In genomic region chr1:57067863-57068262, GRCh38 we compare ENCODE assay signal across 19 cellular contexts.
DNase-seq lines count a peak whose midpoint lies in the region; ATAC-seq and TF ChIP-seq lines count a peak whose summit lies in the region.
"Had no signal": no experiment of that assay in that cellular context is flagged by ENCODE, and none has a peak within 500 bp of the region (broad histone marks: within the 10 kb centered on the region; RNA-seq: fewer than 3 reads in every experiment).

No MANE protein-coding gene starts in this region.

- 68 to 86% methylated on average over 3 of the region's 3 CpGs for WGBS in body of pancreas, 2 donors

- no peaks in the 10 kb centered on the region for H3K36me3 ChIP-seq in GM23338 (ENCODE audit: insufficient read depth)
- H3K36me3 ChIP-seq in body of pancreas (replicated peaks in 1 of 2; ENCODE audit: insufficient read depth in 1 of 2, low read depth in 2 of 2) = no peaks in the 10 kb centered on the region
- H3K36me3 ChIP-seq: ascending aorta, HAP-1, thoracic aorta had no signal

- no peaks in the 10 kb centered on the region for H3K79me2 ChIP-seq in GM23338 (replicated peaks; ENCODE audit: insufficient read depth)

- TF ChIP-seq CTCF in GM23338 (conservative IDR thresholded peaks at IDR 0.05; ENCODE audit: low read depth in 2 of 2) (no peak), body of pancreas (IDR thresholded peaks at IDR 0.05) (no peak), mesothelial cell of epicardium (IDR thresholded peaks at IDR 0.05; ENCODE audit: unreplicated experiment) (no peak), natural killer cell (IDR thresholded peaks at IDR 0.05) (no peak)
- TF ChIP-seq CTCF in CD4-positive, alpha-beta T cell (IDR thresholded peaks at IDR 0.05) = no peak

- ATAC-seq in GM23338 = peak; percentile 61
- ATAC-seq in body of pancreas = no peak
- no peak for ATAC-seq in natural killer cell
- ATAC-seq in CD4-positive, alpha-beta T cell (ENCODE audit: poor library complexity) = no peak
- ATAC-seq: activated naive CD4-positive, alpha-beta T cell treated with anti-CD3 and anti-CD28 coated beads, Interleukin-2, amount 50 U/mL, for 72 hours; stimulated activated effector memory CD8-positive, alpha-beta T cell treated with anti-CD3 and anti-CD28 coated beads, Interleukin-12 subunit alpha, Interleukin-12 subunit beta, amount 100 ng/mL, for 72 hours had no signal

- no peaks in the 10 kb centered on the region for H3K9me3 Mint-ChIP-seq in GM23338
- no peaks in the 10 kb centered on the region for H3K9me3 Mint-ChIP-seq in mesothelial cell of epicardium
- no peaks in the 10 kb centered on the region for H3K9me3 Mint-ChIP-seq in natural killer cell
- no peaks in the 10 kb centered on the region for H3K9me3 Mint-ChIP-seq in CD4-positive, alpha-beta T cell
- H3K9me3 Mint-ChIP-seq: activated naive CD4-positive, alpha-beta T cell treated with anti-CD3 and anti-CD28 coated beads, Interleukin-2, amount 50 U/mL, for 72 hours; activated T-helper 1 cell treated with anti-CD3 and anti-CD28 coated beads, Interleukin-12 subunit alpha, Interleukin-12 subunit beta, Interleukin-2, Interleukin-4 antibody, amounts not matched to agents 30 ng/mL and 10 ng/mL and 1 ng/mL, durations not matched to agents 14 hours and 24 hours and 36 hours; CD4-positive, alpha-beta memory T cell; stimulated activated effector memory CD8-positive, alpha-beta T cell treated with anti-CD3 and anti-CD28 coated beads, Interleukin-12 subunit alpha, Interleukin-12 subunit beta, amount 100 ng/mL, for 72 hours had no signal

- intact Hi-C loops in body of pancreas (cut with DNase I) = no loop called here
- intact Hi-C loops in natural killer cell (cut with micrococcal nuclease) = no loop called here
- intact Hi-C loops in CD4-positive, alpha-beta T cell (cut with DNase I, micrococcal nuclease) = no loop called here

- POLR2A ChIA-PET in CD4-positive, alpha-beta T cell (lab: Charles Lee) = no interaction called here

- H3K27me3 ChIP-seq in GM23338 (ENCODE audit: insufficient read depth) (no peaks in the 10 kb centered on the region), body of pancreas (no peaks in the 10 kb centered on the region)
- H3K27me3 ChIP-seq in CD4-positive, alpha-beta T cell (ENCODE audit: control insufficient read depth, insufficient read depth, low read length) = no peaks in the 10 kb centered on the region
- H3K27me3 ChIP-seq: ascending aorta had no signal

- H3K4me3 Mint-ChIP-seq in GM23338 (no peak overlapping the region), mesothelial cell of epicardium (no peak overlapping the region), natural killer cell (no peak overlapping the region)
- no peak overlapping the region for H3K4me3 Mint-ChIP-seq in CD4-positive, alpha-beta T cell
- H3K4me3 Mint-ChIP-seq: activated T-helper 1 cell treated with anti-CD3 and anti-CD28 coated beads, Interleukin-12 subunit alpha, Interleukin-12 subunit beta, Interleukin-2, Interleukin-4 antibody, amounts not matched to agents 30 ng/mL and 10 ng/mL and 1 ng/mL, durations not matched to agents 14 hours and 24 hours and 36 hours; CD4-positive, alpha-beta memory T cell; stimulated activated effector memory CD8-positive, alpha-beta T cell treated with anti-CD3 and anti-CD28 coated beads, Interleukin-12 subunit alpha, Interleukin-12 subunit beta, amount 100 ng/mL, for 72 hours had no signal

- H3K4me3 ChIP-seq in GM23338 (no peak overlapping the region), body of pancreas (no peak overlapping the region)
- H3K4me3 ChIP-seq: ascending aorta, HAP-1, thoracic aorta had no signal

- H3K9me2 ChIP-seq in GM23338 (ENCODE audit: insufficient read depth) = no peaks in the 10 kb centered on the region

- H3K27ac Mint-ChIP-seq in GM23338 (no peak overlapping the region), mesothelial cell of epicardium (peak overlapping the region; percentile 55), natural killer cell (no peak overlapping the region)
- no peak overlapping the region for H3K27ac Mint-ChIP-seq in CD4-positive, alpha-beta T cell
- H3K27ac Mint-ChIP-seq: activated naive CD4-positive, alpha-beta T cell treated with anti-CD3 and anti-CD28 coated beads, Interleukin-2, amount 50 U/mL, for 72 hours; activated T-helper 1 cell treated with anti-CD3 and anti-CD28 coated beads, Interleukin-12 subunit alpha, Interleukin-12 subunit beta, Interleukin-2, Interleukin-4 antibody, amounts not matched to agents 30 ng/mL and 10 ng/mL and 1 ng/mL, durations not matched to agents 14 hours and 24 hours and 36 hours; CD4-positive, alpha-beta memory T cell; stimulated activated effector memory CD8-positive, alpha-beta T cell treated with anti-CD3 and anti-CD28 coated beads, Interleukin-12 subunit alpha, Interleukin-12 subunit beta, amount 100 ng/mL, for 72 hours had no signal

- no peaks in the 10 kb centered on the region for H3K9me3 ChIP-seq in body of pancreas
- H3K9me3 ChIP-seq in CD4-positive, alpha-beta T cell (ENCODE audit: control insufficient read depth, low read length) = no peaks in the 10 kb centered on the region
- H3K9me3 ChIP-seq: ascending aorta, HAP-1, thoracic aorta had no signal

- no peak overlapping the region for H3K27ac ChIP-seq in GM23338 (ENCODE audit: low read depth)
- no peak overlapping the region for H3K27ac ChIP-seq in body of pancreas
- H3K27ac ChIP-seq in CD4-positive, alpha-beta T cell (ENCODE audit: low read depth, low read length) = no peak overlapping the region
- H3K27ac ChIP-seq: ascending aorta, KMS-11, thoracic aorta had no signal

- no peaks in the 10 kb centered on the region for H3F3A ChIP-seq in GM23338 (replicated peaks; ENCODE audit: low read depth)

- no peaks in the 10 kb centered on the region for H4K20me1 ChIP-seq in GM23338 (replicated peaks; ENCODE audit: insufficient read depth)

- CTCF ChIA-PET in CD4-positive, alpha-beta T cell (lab: Charles Lee) = no interaction called here

- H3K4me2 ChIP-seq in GM23338 = no peak overlapping the region
- H3K4me2 ChIP-seq: KMS-11 had no signal

- H3K36me3 Mint-ChIP-seq in GM23338 (ENCODE audit: low read depth) = no peaks in the 10 kb centered on the region
- no peaks in the 10 kb centered on the region for H3K36me3 Mint-ChIP-seq in mesothelial cell of epicardium
- H3K36me3 Mint-ChIP-seq in natural killer cell = no peaks in the 10 kb centered on the region
- H3K36me3 Mint-ChIP-seq in CD4-positive, alpha-beta T cell (ENCODE audit: low read depth) = no peaks in the 10 kb centered on the region
- H3K36me3 Mint-ChIP-seq: activated naive CD4-positive, alpha-beta T cell treated with anti-CD3 and anti-CD28 coated beads, Interleukin-2, amount 50 U/mL, for 72 hours; stimulated activated effector memory CD8-positive, alpha-beta T cell treated with anti-CD3 and anti-CD28 coated beads, Interleukin-12 subunit alpha, Interleukin-12 subunit beta, amount 100 ng/mL, for 72 hours had no signal

- DNase-seq in DMS53 (lab: John Stamatoyannopoulos, UW) (peak; percentile 32), GM23338 (ENCODE audit: low spot score) (peak; percentile 27), body of pancreas (peak in 3 of 4 donors; percentile 8 to 37 (median 21)), mesothelial cell of epicardium (ENCODE audit: low spot score in 2 of 2, unreplicated experiment in 2 of 2) (peak in 1 of 2 experiments; percentile 27), natural killer cell (no peak), DMS79 treated with DMSO at 0.1 percent for 48 hours (lab: John Stamatoyannopoulos, UW) (no peak)
- DNase-seq in CD4-positive, alpha-beta T cell = no peak
- DNase-seq: activated CD4-positive, alpha-beta T cell treated with anti-CD3 and anti-CD28 coated beads for 48 hours; CD4-positive, alpha-beta memory T cell; head of caudate nucleus; NCI-H2081 treated with DMSO at 0.1 percent for 48 hours; NCI-H524 had no signal

- H3K4me1 ChIP-seq in GM23338 (ENCODE audit: insufficient read depth) (peaks cover 3% of the 10 kb centered on the region; the same call in 1 of the 2 replicates), body of pancreas (no peaks in the 10 kb centered on the region)
- H3K4me1 ChIP-seq: ascending aorta, HAP-1 had no signal

- H3K27me3 Mint-ChIP-seq in GM23338 (ENCODE audit: insufficient read depth, low read depth, poor library complexity) (no peaks in the 10 kb centered on the region), mesothelial cell of epicardium (ENCODE audit: low read depth) (no peaks in the 10 kb centered on the region), natural killer cell (ENCODE audit: low read depth in 2 of 2) (no peaks in the 10 kb centered on the region)
- H3K27me3 Mint-ChIP-seq in CD4-positive, alpha-beta T cell = no peaks in the 10 kb centered on the region

- peaks cover 23% of the 10 kb centered on the region for H3K4me1 Mint-ChIP-seq in GM23338
- peaks cover 40% of the 10 kb centered on the region for H3K4me1 Mint-ChIP-seq in mesothelial cell of epicardium
- no peaks in the 10 kb centered on the region for H3K4me1 Mint-ChIP-seq in natural killer cell
- no peaks in the 10 kb centered on the region for H3K4me1 Mint-ChIP-seq in CD4-positive, alpha-beta T cell (ENCODE audit: low read depth)
- H3K4me1 Mint-ChIP-seq: CD4-positive, alpha-beta memory T cell; stimulated activated effector memory CD8-positive, alpha-beta T cell treated with anti-CD3 and anti-CD28 coated beads, Interleukin-12 subunit alpha, Interleukin-12 subunit beta, amount 100 ng/mL, for 72 hours had no signal

- H2AFZ ChIP-seq in GM23338 = no peak overlapping the region

- no peak for TF ChIP-seq POLR2A in body of pancreas (IDR thresholded peaks at IDR 0.05)

TF ChIP-seq in GM23338, 12 proteins besides CTCF, POLR2A, EP300 and RAD21:
- no peak for TF ChIP-seq ZNF331 (CRISPR knock-in tag; IDR thresholded peaks at IDR 0.05; ENCODE audit: low read depth)
- no peak for TF ChIP-seq CREB1 (CRISPR knock-in tag; IDR thresholded peaks at IDR 0.05; ENCODE audit: low read depth)
TF ChIP-seq in GM23338: peak in this region for 0.

Comparison
In these comparisons a context has a peak if more than half of its experiments do, and no peak if none do; other contexts are left out.
1. DNase-seq: peak in DMS53 (single experiment), GM23338 (single experiment) and body of pancreas (3 of 4); none in natural killer cell (single experiment), DMS79 treated with DMSO at 0.1 percent for 48 hours (single experiment) and CD4-positive, alpha-beta T cell (0 of 10).